Comparison of ENCODE assay signal across 8 cellular contexts in the genomic region with DNA sequence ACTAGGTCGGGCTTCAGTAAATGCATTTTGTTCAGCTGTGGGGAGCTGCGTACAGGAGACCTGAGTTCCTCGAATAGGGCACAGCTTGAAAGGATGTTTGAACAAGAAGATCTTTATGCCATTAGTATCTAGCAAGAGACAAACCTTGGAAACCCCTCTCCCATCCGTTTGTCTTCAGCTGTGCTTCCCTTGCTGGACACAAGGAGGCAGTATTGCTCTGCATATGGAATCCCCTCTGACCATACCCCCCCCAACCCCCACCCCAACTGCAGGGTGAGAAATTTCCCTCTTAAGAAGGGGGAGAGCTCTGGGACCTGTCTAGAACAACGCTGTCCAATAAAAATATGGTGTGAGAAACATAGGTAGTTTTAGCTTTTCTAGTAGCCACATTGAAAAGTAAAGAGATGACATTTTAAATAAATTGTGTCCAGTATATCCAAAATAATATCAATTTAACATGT. TPM values are rescaled to one million over a fixed set of nuclear protein-coding genes. Genes with fewer than 3 reads are reported as not detected.
DNase-seq lines count a peak whose midpoint lies in the region; ATAC-seq and TF ChIP-seq lines count a peak whose summit lies in the region.

No MANE protein-coding gene starts in this region.

- H3K9me3 ChIP-seq in left lung = no peaks in the 10 kb centered on the region

- ATAC-seq in Right ventricle myocardium superior (ENCODE audit: poor library complexity) (peak; percentile 22), Right ventricle myocardium inferior (no peak), activated B cell treated with CpG ODN at 0.5 μM for 24 hours (ENCODE audit: low read depth) (peak; percentile 43), left lung (peak; percentile 33), GM18502 (IDR thresholded peaks at IDR 0.05; ENCODE audit: poor library complexity, unreplicated experiment) (no peak)

- peak overlapping the region; percentile 24 for H3K27ac Mint-ChIP-seq in activated B cell treated with CpG ODN at 0.5 μM for 24 hours

- H3K27ac ChIP-seq in left lung = no peak overlapping the region

- H3K4me3 Mint-ChIP-seq in activated B cell treated with CpG ODN at 0.5 μM for 24 hours = peak overlapping the region; percentile 90

- intact Hi-C loops in Right ventricle myocardium superior (cut with DNase I) = no loop called here
- intact Hi-C loops in Right ventricle myocardium inferior (cut with DNase I) = loop anchor here (5.0 kb wide), 1 partner anchor 444 kb away; no protein-coding TSS in a partner anchor
- intact Hi-C loops in activated B cell treated with CpG ODN at 0.5 μM for 24 hours (cut with micrococcal nuclease) = loop anchor here (1.0 to 5.0 kb wide), 6 partner anchors 119 to 794 kb away; partner anchors contain the start of gene AATF
- intact Hi-C loops in left lung (cut with DNase I) = no loop called here

- H3K36me3 Mint-ChIP-seq in activated B cell treated with CpG ODN at 0.5 μM for 24 hours (ENCODE audit: low read depth) = peaks cover 17% of the 10 kb centered on the region

- no peaks in the 10 kb centered on the region for H3K27me3 ChIP-seq in left lung

- H3K27me3 Mint-ChIP-seq in activated B cell treated with CpG ODN at 0.5 μM for 24 hours = no peaks in the 10 kb centered on the region

- peaks cover 15 to 41% of the 10 kb centered on the region in 2 donors for H3K4me1 ChIP-seq in left lung

- peak overlapping the region; percentile 95 to 99 for H3K4me3 ChIP-seq in left lung

- POLR2A ChIA-PET in activated B cell treated with CpG ODN at 0.5 μM for 24 hours (lab: Charles Lee) = interaction anchor here (0.5 to 3.0 kb wide), 9 partner anchors 16 to 771 kb away, joined by 3 to 33 read pairs (median 4); partner anchors contain the start of genes AATF, GGNBP2, MYO19 and PIGW

- CTCF ChIA-PET in activated B cell treated with CpG ODN at 0.5 μM for 24 hours (lab: Charles Lee) = interaction anchor here (0.5 to 4.1 kb wide), 21 partner anchors 8 to 771 kb away, joined by 3 to 65 read pairs (median 3); partner anchors contain the start of gene AATF

- H3K4me1 Mint-ChIP-seq in activated B cell treated with CpG ODN at 0.5 μM for 24 hours = peaks cover 35% of the 10 kb centered on the region

- DNase-seq in Right ventricle myocardium superior = no peak
- no peak for DNase-seq in Right ventricle myocardium inferior (ENCODE audit: missing footprints)
- peak; percentile 11 for DNase-seq in NCI-H2196 treated with DMSO at 0.1 percent for 48 hours (lab: John Stamatoyannopoulos, UW; ENCODE audit: unreplicated experiment)
- DNase-seq in activated B cell treated with CpG ODN at 0.5 μM for 24 hours = peak; percentile 34
- DNase-seq in cerebellar cortex (ENCODE audit: low spot score) = peak; percentile 70
- DNase-seq in left lung = no peak
- peak; percentile 57 for DNase-seq in stimulated activated CD4-positive, alpha-beta T cell treated with anti-CD3 and anti-CD28 coated beads, Interleukin-2, amount 100 ng/mL, for 4 hours (ENCODE audit: low read depth)

- H3K9me3 Mint-ChIP-seq in activated B cell treated with CpG ODN at 0.5 μM for 24 hours = no peaks in the 10 kb centered on the region

- no peaks in the 10 kb centered on the region for H3K36me3 ChIP-seq in left lung

- TF ChIP-seq CTCF in activated B cell treated with CpG ODN at 0.5 μM for 24 hours (IDR thresholded peaks at IDR 0.05) = no peak
- TF ChIP-seq CTCF in left lung (IDR thresholded peaks at IDR 0.05) = peak; percentile 66 to 78

RNA-seq across cellular contexts. Expression of gene MRM1, which starts 1.6 kb away (rescaled TPM):
- total RNA-seq in Right ventricle myocardium superior = 8.3 TPM
- total RNA-seq in Right ventricle myocardium inferior = 9.4 TPM
- 14.3 and 15.6 TPM in 2 replicates for total RNA-seq in activated B cell treated with CpG ODN at 0.5 μM for 24 hours
- total RNA-seq in left lung = 1 to 10 TPM; 5.2 to 6.4 TPM

RNA-seq across cellular contexts. Expression of gene DHRS11, which starts 11.3 kb away (rescaled TPM):
- total RNA-seq in Right ventricle myocardium superior = 13.9 TPM
- 15.7 TPM for total RNA-seq in Right ventricle myocardium inferior
- total RNA-seq in activated B cell treated with CpG ODN at 0.5 μM for 24 hours = 5.7 and 7.7 TPM in 2 replicates
- total RNA-seq in left lung = 10 to 100 TPM in 1 of 2 donors, 1 to 10 TPM in 1; 9.3 to 12.7 TPM

RNA-seq across cellular contexts. Expression of gene GGNBP2, which starts 58.2 kb away (rescaled TPM):
- total RNA-seq in Right ventricle myocardium superior (36.6 TPM), Right ventricle myocardium inferior (44.5 TPM), activated B cell treated with CpG ODN at 0.5 μM for 24 hours (103 and 118 TPM in 2 replicates), left lung (10 to 100 TPM; 64.7 to 75.3 TPM)

Comparison
In these comparisons a context has a peak if more than half of its experiments do, and no peak if none do; other contexts are left out.
1. ATAC-seq: peak in Right ventricle myocardium superior (single experiment), activated B cell treated with CpG ODN at 0.5 μM for 24 hours (single experiment) and left lung (single experiment); none in Right ventricle myocardium inferior (single experiment) and GM18502 (single experiment).
2. intact Hi-C loops: an anchor here in Right ventricle myocardium inferior (5.0 kb wide) and activated B cell treated with CpG ODN at 0.5 μM for 24 hours (1.0 to 5.0 kb wide); none called in Right ventricle myocardium superior and left lung.
3. DNase-seq: peak in NCI-H2196 treated with DMSO at 0.1 percent for 48 hours (single experiment), activated B cell treated with CpG ODN at 0.5 μM for 24 hours (single experiment), cerebellar cortex (single experiment) and stimulated activated CD4-positive, alpha-beta T cell treated with anti-CD3 and anti-CD28 coated beads, Interleukin-2, amount 100 ng/mL, for 4 hours (single experiment); none in Right ventricle myocardium superior (single experiment), Right ventricle myocardium inferior (single experiment) and left lung (0 of 2).